Comparison of ENCODE assay signal across 25 cellular contexts in the genomic region with DNA sequence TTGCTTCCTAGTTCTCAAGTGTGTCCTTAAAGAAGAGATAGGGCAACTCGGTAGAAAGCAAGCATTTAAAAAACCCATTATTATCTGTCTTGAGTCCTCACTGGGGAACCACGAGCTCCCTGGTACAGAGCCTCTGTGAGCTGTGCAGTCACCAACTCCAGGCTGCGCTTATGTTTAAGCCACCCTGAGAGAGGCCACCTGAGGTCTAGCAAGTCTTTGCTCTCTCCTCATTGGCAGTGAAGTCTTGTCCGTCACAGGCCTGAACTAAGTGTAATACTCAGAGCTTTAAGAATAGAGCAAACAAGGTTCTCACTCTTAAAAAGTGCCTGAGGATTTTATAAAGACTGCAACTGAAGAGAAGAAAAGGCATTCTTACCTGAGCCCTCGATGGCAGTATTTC. TPM values are rescaled to one million over a fixed set of nuclear protein-coding genes. Genes with fewer than 3 reads are reported as not detected.
DNase-seq lines count a peak whose midpoint lies in the region; ATAC-seq and TF ChIP-seq lines count a peak whose summit lies in the region.
"Had no signal": no experiment of that assay in that cellular context is flagged by ENCODE, and none has a peak within 500 bp of the region (broad histone marks: within the 10 kb centered on the region; RNA-seq: fewer than 3 reads in every experiment).

No MANE protein-coding gene starts in this region.

- peak overlapping the region in 31 of 59 donors; percentile 2 to 72 (median 51) for H3K27ac ChIP-seq in dorsolateral prefrontal cortex
- H3K27ac ChIP-seq: A549; BLaER1 treated with 17β-estradiol and CSF1 and Interleukin-3, amounts not matched to agents 10 nM and 100 nM; GM23248 had no signal

- H3K4me3 Mint-ChIP-seq in activated T-cell treated with anti-CD3 and anti-CD28 coated beads, Interleukin-2, amount 50 U/mL, for 24 hours, result no peak overlapping the region
- H3K4me3 Mint-ChIP-seq in stimulated activated effector memory CD8-positive, alpha-beta T cell treated with anti-CD3 and anti-CD28 coated beads, Interleukin-12 subunit alpha, Interleukin-12 subunit beta, amount 100 ng/mL, for 72 hours, result no peak overlapping the region
- no peak overlapping the region for H3K4me3 Mint-ChIP-seq in T-helper 17 cell
- H3K4me3 Mint-ChIP-seq: CD14-positive monocyte; CD4-positive, alpha-beta T cell; CD8-positive, alpha-beta memory T cell had no signal

- no peak for DNase-seq in activated T-cell treated with anti-CD3 and anti-CD28 coated beads, Interleukin-2, amount 50 U/mL, for 24 hours
- DNase-seq in activated T-cell treated with anti-CD3 and anti-CD28 coated beads, Interleukin-2, amount 50 U/mL, for 48 hours, result no peak
- DNase-seq in dorsolateral prefrontal cortex, result no peak
- DNase-seq in stimulated activated effector memory CD8-positive, alpha-beta T cell treated with anti-CD3 and anti-CD28 coated beads, Interleukin-12 subunit alpha, Interleukin-12 subunit beta, amount 100 ng/mL, for 72 hours (ENCODE audit: low spot score in 2 of 2), result no peak
- no peak for DNase-seq in cerebellar cortex (ENCODE audit: low spot score)
- no peak for DNase-seq in T-helper 17 cell
- DNase-seq in activated CD4-positive, alpha-beta T cell treated with anti-CD3 and anti-CD28 coated beads, Interleukin-2, amount 50 U/mL, for 4 hours, result no peak
- DNase-seq: 8988T; ACHN; AML-193; BE2C; CD4-positive, alpha-beta T cell; CD8-positive, alpha-beta memory T cell; DMS 273 treated with DMSO at 0.1 percent for 48 hours; DMS79; EL; GDM1; GM23248; H7; HCEC 1CT had no signal

- H3K27me3 ChIP-seq in dorsolateral prefrontal cortex, result no peaks in the 10 kb centered on the region
- H3K27me3 ChIP-seq: BE2C; BLaER1 treated with 17β-estradiol and CSF1 and Interleukin-3, amounts not matched to agents 10 nM and 100 nM had no signal

- no peaks in the 10 kb centered on the region for H3K27me3 Mint-ChIP-seq in activated T-cell treated with anti-CD3 and anti-CD28 coated beads, Interleukin-2, amount 50 U/mL, for 24 hours
- H3K27me3 Mint-ChIP-seq in T-helper 17 cell, result no peaks in the 10 kb centered on the region
- H3K27me3 Mint-ChIP-seq: CD4-positive, alpha-beta T cell; CD8-positive, alpha-beta memory T cell had no signal

- peaks cover 95% of the 10 kb centered on the region for H3K36me3 Mint-ChIP-seq in activated T-cell treated with anti-CD3 and anti-CD28 coated beads, Interleukin-2, amount 50 U/mL, for 24 hours (ENCODE audit: low read depth)
- H3K36me3 Mint-ChIP-seq in stimulated activated effector memory CD8-positive, alpha-beta T cell treated with anti-CD3 and anti-CD28 coated beads, Interleukin-12 subunit alpha, Interleukin-12 subunit beta, amount 100 ng/mL, for 72 hours, result peaks cover 74% of the 10 kb centered on the region
- peaks cover 12% of the 10 kb centered on the region for H3K36me3 Mint-ChIP-seq in T-helper 17 cell (ENCODE audit: low read depth)

- H3K4me3 ChIP-seq in dorsolateral prefrontal cortex, result peak overlapping the region in 1 of 59 donors; percentile 8
- H3K4me3 ChIP-seq: A549; BLaER1 treated with 17β-estradiol and CSF1 and Interleukin-3, amounts not matched to agents 10 nM and 100 nM; GM12878; GM23248 had no signal

- ATAC-seq in stimulated activated effector memory CD8-positive, alpha-beta T cell treated with anti-CD3 and anti-CD28 coated beads, Interleukin-12 subunit alpha, Interleukin-12 subunit beta, amount 100 ng/mL, for 72 hours, result no peak
- ATAC-seq in T-helper 17 cell, result no peak
- ATAC-seq: A549 had no signal

- no peak for TF ChIP-seq CTCF in dorsolateral prefrontal cortex (IDR thresholded peaks at IDR 0.05 in 54 of 56, conservative IDR thresholded peaks at IDR 0.05 in 2 of 56; ENCODE audit: low read depth in 1 of 56, partially characterized antibody in 56 of 56)

- no peaks in the 10 kb centered on the region for H3K9me3 Mint-ChIP-seq in activated T-cell treated with anti-CD3 and anti-CD28 coated beads, Interleukin-2, amount 50 U/mL, for 24 hours
- H3K9me3 Mint-ChIP-seq in stimulated activated effector memory CD8-positive, alpha-beta T cell treated with anti-CD3 and anti-CD28 coated beads, Interleukin-12 subunit alpha, Interleukin-12 subunit beta, amount 100 ng/mL, for 72 hours, result no peaks in the 10 kb centered on the region
- H3K9me3 Mint-ChIP-seq: CD14-positive monocyte; CD4-positive, alpha-beta T cell; CD8-positive, alpha-beta memory T cell had no signal

- H3K27ac Mint-ChIP-seq in activated T-cell treated with anti-CD3 and anti-CD28 coated beads, Interleukin-2, amount 50 U/mL, for 24 hours, result peak overlapping the region; percentile 41
- peak overlapping the region; percentile 32 for H3K27ac Mint-ChIP-seq in stimulated activated effector memory CD8-positive, alpha-beta T cell treated with anti-CD3 and anti-CD28 coated beads, Interleukin-12 subunit alpha, Interleukin-12 subunit beta, amount 100 ng/mL, for 72 hours
- H3K27ac Mint-ChIP-seq in T-helper 17 cell, result no peak overlapping the region
- H3K27ac Mint-ChIP-seq: CD14-positive monocyte; CD4-positive, alpha-beta T cell had no signal

- intact Hi-C loops in dorsolateral prefrontal cortex (cut with DNase I), result loop anchor here in 1 of 2 donors (10.0 kb wide), 2 partner anchors 55 to 525 kb away; partner anchors contain the start of genes SCAF8 and TFB1M

- H3K4me1 Mint-ChIP-seq in activated T-cell treated with anti-CD3 and anti-CD28 coated beads, Interleukin-2, amount 50 U/mL, for 24 hours (ENCODE audit: low read depth), result peaks cover 20% of the 10 kb centered on the region
- peaks cover 16% of the 10 kb centered on the region for H3K4me1 Mint-ChIP-seq in stimulated activated effector memory CD8-positive, alpha-beta T cell treated with anti-CD3 and anti-CD28 coated beads, Interleukin-12 subunit alpha, Interleukin-12 subunit beta, amount 100 ng/mL, for 72 hours
- peaks cover 19% of the 10 kb centered on the region for H3K4me1 Mint-ChIP-seq in T-helper 17 cell
- H3K4me1 Mint-ChIP-seq: CD14-positive monocyte had no signal

- H3K9me3 ChIP-seq in T-helper 17 cell (ENCODE audit: control insufficient read depth, low read length, poor library complexity, severe bottlenecking), result no peaks in the 10 kb centered on the region
- H3K9me3 ChIP-seq: A549; BE2C; BLaER1 treated with 17β-estradiol and CSF1 and Interleukin-3, amounts not matched to agents 10 nM and 100 nM had no signal

RNA-seq across cellular contexts. Expression of gene CLDN20, which starts 3.9 kb away (rescaled TPM):
- total RNA-seq in dorsolateral prefrontal cortex, result 1 to 10 TPM in 23 of 120 experiments, under 1 TPM in 60, not detected in 37; 0.32 to 1.8 (median 0.77) TPM
- not detected for total RNA-seq in T-helper 17 cell
- total RNA-seq: CD4-positive, alpha-beta T cell; CD8-positive, alpha-beta memory T cell; GM12878; GM23248; H1; H7 had no signal

RNA-seq across cellular contexts. Expression of gene TFB1M, which starts 54.4 kb away (rescaled TPM):
- total RNA-seq in dorsolateral prefrontal cortex (10 to 100 TPM; 16.1 to 42.1 (median 25.9) TPM), T-helper 17 cell (10 to 100 TPM; 13.7 to 16.6 TPM)
